In the genomic region with DNA sequence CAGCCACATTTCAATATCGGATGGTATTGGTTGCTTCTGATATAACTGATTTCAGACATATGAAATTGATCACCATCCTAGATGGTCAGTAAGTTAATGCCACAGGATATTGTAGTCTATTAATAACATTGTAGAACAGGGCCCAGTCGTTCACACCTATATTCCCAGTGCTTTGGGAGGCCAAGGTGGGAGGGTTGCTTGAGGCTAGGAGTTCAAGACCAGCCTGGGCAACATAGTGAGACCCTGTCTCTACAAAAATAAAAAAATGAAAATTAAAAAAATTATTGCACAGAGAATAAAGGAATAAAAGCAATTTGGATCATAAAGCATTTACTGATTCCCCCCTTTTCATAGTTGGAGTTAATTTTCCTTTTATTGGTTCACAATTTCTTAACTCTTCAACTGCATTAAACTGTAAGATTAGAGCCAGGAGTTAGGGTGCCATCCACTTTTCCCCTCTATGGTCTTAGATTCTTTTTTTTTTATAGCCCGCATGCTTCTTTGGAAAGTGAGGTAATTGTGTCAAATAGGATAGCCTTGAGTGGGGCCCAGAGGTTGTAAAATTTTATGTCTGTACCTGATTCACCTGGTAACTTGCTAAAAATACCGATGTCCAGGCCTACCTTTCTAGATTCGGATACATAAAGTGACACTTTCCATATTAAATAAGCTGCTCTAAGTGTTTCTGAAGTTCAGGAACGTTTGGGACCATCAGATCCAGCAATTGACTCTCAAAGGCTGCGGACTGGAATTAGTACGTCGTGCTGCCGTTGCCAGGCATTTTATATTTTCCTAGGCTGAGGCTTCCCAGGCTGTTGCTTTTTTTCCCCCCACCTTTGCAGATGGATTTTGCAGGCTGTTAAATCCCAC, we compare ENCODE assay signal across 9 cellular contexts. TPM values are rescaled to one million over a fixed set of nuclear protein-coding genes. Genes with fewer than 3 reads are reported as not detected.
DNase-seq lines count a peak whose midpoint lies in the region; ATAC-seq, FAIRE-seq and TF ChIP-seq lines count a peak whose summit lies in the region.
"Had no signal": no experiment of that assay in that cellular context is flagged by ENCODE, and none has a peak within 500 bp of the region (broad histone marks: within the 10 kb centered on the region; RNA-seq: fewer than 3 reads in every experiment).

No MANE protein-coding gene starts in this region.

- no peaks in the 10 kb centered on the region for H3K9me3 ChIP-seq in DND-41 (ENCODE audit: insufficient read depth, low read length, severe bottlenecking)
- H3K9me3 ChIP-seq in NT2/D1 (ENCODE audit: insufficient read depth, low read length), result no peaks in the 10 kb centered on the region

- TF ChIP-seq CTCF in DND-41 (IDR thresholded peaks at IDR 0.05; ENCODE audit: borderline replicate concordance, extremely low read depth, low read length, poor library complexity, severe bottlenecking) (no peak), endothelial cell (IDR thresholded peaks at IDR 0.05; ENCODE audit: unreplicated experiment) (no peak), osteocyte (IDR thresholded peaks at IDR 0.05) (no peak), GM10266 (IDR thresholded peaks at IDR 0.05; ENCODE audit: control insufficient read depth, insufficient read depth, low read depth, missing control alignments) (no peak)

- H3K4me1 Mint-ChIP-seq in endothelial cell (ENCODE audit: unreplicated experiment) (peaks cover 6% of the 10 kb centered on the region), osteocyte (ENCODE audit: unreplicated experiment) (peaks cover 38% of the 10 kb centered on the region)

- H3K4me3 Mint-ChIP-seq in endothelial cell (ENCODE audit: unreplicated experiment), result peak overlapping the region; percentile 91
- peak overlapping the region; percentile 89 for H3K4me3 Mint-ChIP-seq in osteocyte (ENCODE audit: unreplicated experiment)

- H3K27me3 ChIP-seq in DND-41 (ENCODE audit: insufficient read depth, low read length, poor library complexity), result no peaks in the 10 kb centered on the region
- H3K27me3 ChIP-seq in NT2/D1 (ENCODE audit: insufficient read depth, insufficient read length), result no peaks in the 10 kb centered on the region

- FAIRE-seq in H54 (lab: Jason Lieb, UNC), result no peak
- FAIRE-seq: endometrium had no signal

- H3K9ac ChIP-seq in DND-41 (ENCODE audit: low read depth, low read length), result peak overlapping the region; percentile 79
- H3K9ac ChIP-seq in NT2/D1 (ENCODE audit: insufficient read length, low read depth), result peak overlapping the region; percentile 92

- peaks cover 45% of the 10 kb centered on the region for H3K79me2 ChIP-seq in DND-41 (ENCODE audit: insufficient read depth, low read length)

- H3K27ac ChIP-seq in DND-41 (ENCODE audit: low read length), result peak overlapping the region; percentile 85

- peaks cover 43% of the 10 kb centered on the region for H3K4me1 ChIP-seq in DND-41 (ENCODE audit: insufficient read depth, low read length)
- no peaks in the 10 kb centered on the region for H3K4me1 ChIP-seq in NT2/D1 (ENCODE audit: insufficient read depth, insufficient read length)

- H3K4me3 ChIP-seq in DND-41 (ENCODE audit: low read depth in 1 of 2, low read length in 2 of 2) (peak overlapping the region; percentile 58 to 89), NT2/D1 (ENCODE audit: insufficient read length, low read depth) (peak overlapping the region; percentile 87)

- H3K9me3 Mint-ChIP-seq in endothelial cell (ENCODE audit: unreplicated experiment) (no peaks in the 10 kb centered on the region), osteocyte (ENCODE audit: unreplicated experiment) (no peaks in the 10 kb centered on the region)

- H2AFZ ChIP-seq in DND-41 (ENCODE audit: low read depth, low read length), result peak overlapping the region; percentile 95

- DNase-seq in DND-41 (no peak), NT2/D1 (ENCODE audit: low read depth, low spot score) (no peak), endothelial cell (ENCODE audit: low spot score) (no peak), osteocyte (ENCODE audit: extremely low spot score, unreplicated experiment) (no peak), NCI-H524 (lab: John Stamatoyannopoulos, UW) (no peak), GM10266 (ENCODE audit: extremely low spot score) (no peak), H54 (ENCODE audit: insufficient read length, low spot score) (no peak)
- DNase-seq in NK-92 treated with Interleukin-12 subunit alpha and Interleukin-12 subunit beta, amount 100 ng/mL, for 24 hours (lab: John Stamatoyannopoulos, UW), result no peak

- peak overlapping the region; percentile 83 for H3K27ac Mint-ChIP-seq in endothelial cell (ENCODE audit: unreplicated experiment)
- peak overlapping the region; percentile 97 for H3K27ac Mint-ChIP-seq in osteocyte (ENCODE audit: unreplicated experiment)

- H3K27me3 Mint-ChIP-seq in endothelial cell (ENCODE audit: unreplicated experiment) (peaks cover 1% of the 10 kb centered on the region), osteocyte (ENCODE audit: unreplicated experiment) (no peaks in the 10 kb centered on the region)

- no peak for ATAC-seq in DND-41 (ENCODE audit: insufficient read depth, low read depth)

- no peaks in the 10 kb centered on the region for H4K20me1 ChIP-seq in DND-41 (ENCODE audit: insufficient read depth, low read length)

- no peak for TF ChIP-seq POLR2A in H54 (IDR thresholded peaks at IDR 0.05; ENCODE audit: low read depth, low read length)

- H3K4me2 ChIP-seq in DND-41 (ENCODE audit: insufficient read depth, low read length), result peak overlapping the region; percentile 81

- H3K36me3 Mint-ChIP-seq in endothelial cell (ENCODE audit: low read depth, unreplicated experiment) (peaks cover 3% of the 10 kb centered on the region), osteocyte (ENCODE audit: unreplicated experiment) (no peaks in the 10 kb centered on the region)

- H3K36me3 ChIP-seq in DND-41 (ENCODE audit: insufficient read depth, low read length) (no peaks in the 10 kb centered on the region; the same call in 1 of the 2 replicates), NT2/D1 (ENCODE audit: insufficient read depth, insufficient read length, low read length) (no peaks in the 10 kb centered on the region)

RNA-seq across cellular contexts. Expression of gene ADK, which starts 24.7 kb away (rescaled TPM):
- 13.1 TPM for total RNA-seq in endothelial cell (ENCODE audit: unreplicated experiment)
- 47.0 and 50.0 TPM in 2 replicates for total RNA-seq in osteocyte

RNA-seq across cellular contexts. Expression of gene AP3M1, which starts 25.1 kb away (rescaled TPM):
- total RNA-seq in endothelial cell (ENCODE audit: unreplicated experiment), result 43.7 TPM
- total RNA-seq in osteocyte, result 39.6 and 41.7 TPM in 2 replicates
